In the genomic region with DNA sequence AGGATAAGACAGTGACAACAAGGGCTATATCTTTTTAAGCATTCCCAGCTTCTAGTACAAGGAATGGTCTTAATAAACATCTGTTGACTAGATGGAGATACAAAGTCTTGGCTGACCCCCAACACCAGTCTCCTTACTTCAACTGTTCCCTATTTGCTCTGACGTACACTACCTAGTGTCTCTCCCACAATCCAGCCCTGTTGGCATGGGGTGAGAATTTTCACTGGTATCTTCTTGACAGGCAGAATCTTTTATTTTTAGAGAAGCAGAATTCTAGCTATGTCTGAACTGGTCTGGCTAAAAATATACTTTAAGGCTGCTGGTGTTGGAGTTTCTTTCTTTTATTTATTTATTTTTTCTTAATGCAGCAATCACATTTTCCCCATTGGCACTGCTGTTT, we compare ENCODE assay signal across 21 cellular contexts.
A peak's percentile ranks its signal among the peaks of the same experiment; 100 is the strongest.
DNase-seq lines count a peak whose midpoint lies in the region; ATAC-seq and TF ChIP-seq lines count a peak whose summit lies in the region.
"Had no signal": no experiment of that assay in that cellular context is flagged by ENCODE, and none has a peak within 500 bp of the region (broad histone marks: within the 10 kb centered on the region; RNA-seq: fewer than 3 reads in every experiment).

No MANE protein-coding gene starts in this region.

- no peaks in the 10 kb centered on the region for H3K9me3 Mint-ChIP-seq in Caco-2 (ENCODE audit: unreplicated experiment)
- H3K9me3 Mint-ChIP-seq in CD4-positive, alpha-beta T cell = no peaks in the 10 kb centered on the region
- H3K9me3 Mint-ChIP-seq: H9, T-cell had no signal

- H3K9ac ChIP-seq in HCT116 (ENCODE audit: low read length) (no peak overlapping the region), mammary epithelial cell (ENCODE audit: insufficient read depth, low read length) (no peak overlapping the region)
- H3K9ac ChIP-seq: KMS-11 had no signal

- DNase-seq in Caco-2 = no peak
- DNase-seq in HCT116 (ENCODE audit: low read depth, low spot score) = no peak
- DNase-seq in mammary epithelial cell = no peak
- DNase-seq in right cardiac atrium = no peak
- no peak for DNase-seq in CD4-positive, alpha-beta T cell
- DNase-seq: BE2C, DMS 273 treated with DMSO at 0.1 percent for 48 hours, DMS79 treated with DMSO at 0.1 percent for 48 hours, H9, NCI-H1105, NCI-H1694, NCI-H2081, NCI-H2171, NCI-H526, T-cell had no signal

- in situ Hi-C loops in mammary epithelial cell (cut with MboI; ENCODE audit: low sequenced_read_pairs in 2 of 2) = no loop called here

- RAD21 ChIA-PET in HCT116 (lab: Charles Lee; ENCODE audit: low non-redundant PET in 1 of 2, low total read pairs in 2 of 2, uncharacterized antibody in 2 of 2, unreplicated experiment in 2 of 2) = no interaction called here

- TF ChIP-seq CTCF in Caco-2 (IDR thresholded peaks at IDR 0.05; ENCODE audit: insufficient read depth in 1 of 2, low read depth in 1 of 2, low read length in 1 of 2, severe bottlenecking in 1 of 2, unreplicated experiment in 1 of 2) (no peak), HCT116 (IDR thresholded peaks at IDR 0.05 in 2 of 3, conservative IDR thresholded peaks at IDR 0.05 in 1 of 3; ENCODE audit: borderline replicate concordance in 1 of 3, insufficient read depth in 1 of 3, low read depth in 2 of 3, low read length in 2 of 3) (no peak), mammary epithelial cell (conservative IDR thresholded peaks at IDR 0.05 in 1 of 2, IDR thresholded peaks at IDR 0.05 in 1 of 2; ENCODE audit: extremely low read depth in 1 of 2, insufficient read depth in 1 of 2, low read depth in 1 of 2, low read length in 2 of 2) (no peak)
- no peak for TF ChIP-seq CTCF in CD4-positive, alpha-beta T cell (IDR thresholded peaks at IDR 0.05)

- H3K9me3 ChIP-seq in Caco-2 (no peaks in the 10 kb centered on the region), HCT116 (ENCODE audit: control insufficient read depth in 1 of 2, insufficient read depth in 1 of 2, low read depth in 1 of 2, low read length in 2 of 2) (no peaks in the 10 kb centered on the region), mammary epithelial cell (replicated peaks; ENCODE audit: insufficient read depth, low read length) (no peaks in the 10 kb centered on the region), right cardiac atrium (ENCODE audit: control insufficient read depth, low read length) (no peaks in the 10 kb centered on the region)
- H3K9me3 ChIP-seq in CD4-positive, alpha-beta T cell (ENCODE audit: control insufficient read depth, low read length) = no peaks in the 10 kb centered on the region
- H3K9me3 ChIP-seq: BE2C had no signal

- no peak overlapping the region for H3K4me3 Mint-ChIP-seq in Caco-2 (ENCODE audit: unreplicated experiment)
- H3K4me3 Mint-ChIP-seq in CD4-positive, alpha-beta T cell = no peak overlapping the region
- H3K4me3 Mint-ChIP-seq: H9, T-cell had no signal

- H4K20me1 ChIP-seq in HCT116 (ENCODE audit: insufficient read depth) = no peaks in the 10 kb centered on the region
- no peaks in the 10 kb centered on the region for H4K20me1 ChIP-seq in mammary epithelial cell (ENCODE audit: insufficient read depth, low read length)

- H3K27me3 ChIP-seq in Caco-2 (replicated peaks; ENCODE audit: control insufficient read depth, insufficient read depth, low read length) = no peaks in the 10 kb centered on the region
- H3K27me3 ChIP-seq in HCT116 (ENCODE audit: insufficient read depth, low read length) = no peaks in the 10 kb centered on the region
- no peaks in the 10 kb centered on the region for H3K27me3 ChIP-seq in mammary epithelial cell (ENCODE audit: insufficient read depth, low read length)
- H3K27me3 ChIP-seq in right cardiac atrium (ENCODE audit: control insufficient read depth, insufficient read depth) = no peaks in the 10 kb centered on the region
- no peaks in the 10 kb centered on the region for H3K27me3 ChIP-seq in CD4-positive, alpha-beta T cell (ENCODE audit: control insufficient read depth, insufficient read depth, low read length)
- H3K27me3 ChIP-seq: BE2C had no signal

- no peaks in the 10 kb centered on the region for H3K9me2 ChIP-seq in HCT116 (ENCODE audit: insufficient read depth)

- H3K36me3 ChIP-seq in Caco-2 (ENCODE audit: control insufficient read depth, insufficient read depth, low read length) = no peaks in the 10 kb centered on the region; the same call in 1 of the 2 replicates
- peaks cover 2 to 6% of the 10 kb centered on the region in 2 experiments; a peak in 1 of 4 replicates for H3K36me3 ChIP-seq in HCT116 (ENCODE audit: control insufficient read depth in 1 of 2, insufficient read depth in 2 of 2, low read length in 2 of 2)
- peaks cover 11% of the 10 kb centered on the region for H3K36me3 ChIP-seq in mammary epithelial cell (ENCODE audit: insufficient read depth, low read length)

- CTCF ChIA-PET in Caco-2 (lab: Charles Lee) = no interaction called here
- CTCF ChIA-PET in HCT116 (lab: Charles Lee) = interaction anchor here (0.5 to 0.8 kb wide), 2 partner anchors 227 to 611 kb away, joined by 3 read pairs; no protein-coding TSS in a partner anchor
- CTCF ChIA-PET in mammary epithelial cell (lab: Charles Lee; ENCODE audit: low non-redundant PET) = no interaction called here
- CTCF ChIA-PET in CD4-positive, alpha-beta T cell (lab: Charles Lee) = interaction anchor here (0.8 kb wide), 1 partner anchor 10 kb away, joined by 3 read pairs; no protein-coding TSS in a partner anchor

- H3K27ac ChIP-seq in HCT116 (ENCODE audit: low read depth, low read length) (no peak overlapping the region), mammary epithelial cell (ENCODE audit: insufficient read depth, low read depth, low read length) (no peak overlapping the region), right cardiac atrium (ENCODE audit: low read length) (no peak overlapping the region)
- no peak overlapping the region for H3K27ac ChIP-seq in CD4-positive, alpha-beta T cell (ENCODE audit: low read depth, low read length)
- H3K27ac ChIP-seq: HL-60, KMS-11, RWPE1 had no signal

- H3K4me2 ChIP-seq in HCT116 (ENCODE audit: low read length) (no peak overlapping the region), mammary epithelial cell (ENCODE audit: insufficient read depth, low read depth, low read length) (no peak overlapping the region)
- H3K4me2 ChIP-seq: KMS-11 had no signal

- H3K27ac Mint-ChIP-seq in Caco-2 (ENCODE audit: unreplicated experiment) = no peak overlapping the region
- H3K27ac Mint-ChIP-seq in CD4-positive, alpha-beta T cell = no peak overlapping the region
- H3K27ac Mint-ChIP-seq: H9, T-cell had no signal

- dilution Hi-C loops in mammary epithelial cell (cut with HindIII; ENCODE audit: low sequenced_read_pairs) = no loop called here

- H3K4me3 ChIP-seq in Caco-2 (ENCODE audit: low read depth, low read length) (no peak overlapping the region), HCT116 (replicated peaks in 1 of 2; ENCODE audit: low read depth in 1 of 2, low read length in 2 of 2) (no peak overlapping the region), mammary epithelial cell (replicated peaks in 1 of 3; ENCODE audit: insufficient read depth in 1 of 3, low read depth in 2 of 3, low read length in 3 of 3) (no peak overlapping the region), right cardiac atrium (ENCODE audit: low read length) (no peak overlapping the region)

- no peak overlapping the region for H2AFZ ChIP-seq in HCT116 (ENCODE audit: low read depth, low read length, poor library complexity, severe bottlenecking)
- H2AFZ ChIP-seq in mammary epithelial cell (ENCODE audit: low read depth, low read length) = no peak overlapping the region

- no peaks in the 10 kb centered on the region for H3K4me1 ChIP-seq in Caco-2
- no peaks in the 10 kb centered on the region for H3K4me1 ChIP-seq in HCT116 (ENCODE audit: control insufficient read depth in 1 of 2, insufficient read depth in 2 of 2, low read length in 2 of 2)
- no peaks in the 10 kb centered on the region for H3K4me1 ChIP-seq in mammary epithelial cell (ENCODE audit: insufficient read depth, low read length)
- no peaks in the 10 kb centered on the region for H3K4me1 ChIP-seq in right cardiac atrium (ENCODE audit: control insufficient read depth, insufficient read depth, low read length)
- H3K4me1 ChIP-seq: BE2C had no signal

- H3K79me2 ChIP-seq in HCT116 (ENCODE audit: insufficient read depth, low read length) (no peaks in the 10 kb centered on the region), mammary epithelial cell (ENCODE audit: insufficient read depth, low read length) (no peaks in the 10 kb centered on the region)

- no peak for TF ChIP-seq POLR2A in HCT116 (IDR thresholded peaks at IDR 0.05; ENCODE audit: borderline replicate concordance, extremely low read depth, insufficient read depth, insufficient read length)

- H3K27me3 Mint-ChIP-seq in Caco-2 (ENCODE audit: insufficient read depth, unreplicated experiment) = no peaks in the 10 kb centered on the region
- H3K27me3 Mint-ChIP-seq in CD4-positive, alpha-beta T cell = no peaks in the 10 kb centered on the region
- H3K27me3 Mint-ChIP-seq: T-cell had no signal

- BruUV-seq in Caco-2 (replicated peaks; lab: Mats Ljungman, UMichigan) (TSS peak; percentile 27), HCT116 (replicated peaks; lab: Mats Ljungman, UMichigan) (TSS peak; percentile 45), mammary epithelial cell (replicated peaks; lab: Mats Ljungman, UMichigan) (TSS peak; percentile 38)

- intact Hi-C loops in Caco-2 (cut with micrococcal nuclease; ENCODE audit: unreplicated experiment) = no loop called here
- intact Hi-C loops in HCT116 (cut with micrococcal nuclease) = no loop called here
- intact Hi-C loops in mammary epithelial cell (cut with micrococcal nuclease) = no loop called here
- intact Hi-C loops in right cardiac atrium (cut with DNase I) = no loop called here
- intact Hi-C loops in CD4-positive, alpha-beta T cell (cut with DNase I, micrococcal nuclease) = no loop called here

- ATAC-seq in HCT116 = no peak
- ATAC-seq in right cardiac atrium = peak; percentile 70 to 85
- no peak for ATAC-seq in HG03439 (IDR thresholded peaks at IDR 0.05; ENCODE audit: unreplicated experiment)
- no peak for ATAC-seq in GM18498 (IDR thresholded peaks at IDR 0.05; ENCODE audit: unreplicated experiment)
- no peak for ATAC-seq in CD4-positive, alpha-beta T cell (ENCODE audit: poor library complexity)
- ATAC-seq: SK-N-SH treated with all-trans-retinoic acid at 6 μM for 48 hours, T-cell had no signal

- no peak for TF ChIP-seq RAD21 in HCT116 (IDR thresholded peaks at IDR 0.05; ENCODE audit: low read depth)

- H3K4me1 Mint-ChIP-seq in Caco-2 (ENCODE audit: low read depth, unreplicated experiment) = peaks cover 2% of the 10 kb centered on the region
- no peaks in the 10 kb centered on the region for H3K4me1 Mint-ChIP-seq in CD4-positive, alpha-beta T cell (ENCODE audit: low read depth)
- H3K4me1 Mint-ChIP-seq: T-cell had no signal

- 0% methylated on average over 1 of the region's 1 CpG for WGBS in mammary epithelial cell (ENCODE audit: low coverage, missing lambda C conversion rate)
- WGBS in right cardiac atrium = 73% methylated on average over 1 of the region's 1 CpG

- peaks cover 44% of the 10 kb centered on the region for H3K36me3 Mint-ChIP-seq in Caco-2 (ENCODE audit: insufficient read depth, unreplicated experiment)
- H3K36me3 Mint-ChIP-seq in CD4-positive, alpha-beta T cell (ENCODE audit: low read depth) = peaks cover 48% of the 10 kb centered on the region

- POLR2A ChIA-PET in Caco-2 (lab: Charles Lee) = no interaction called here
- POLR2A ChIA-PET in HCT116 (lab: Charles Lee) = no interaction called here
- POLR2A ChIA-PET in CD4-positive, alpha-beta T cell (lab: Charles Lee) = no interaction called here

TF ChIP-seq in HCT116, 20 proteins besides CTCF, POLR2A, EP300 and RAD21 (continues in another document):
- TF ChIP-seq JUND (IDR thresholded peaks at IDR 0.05) (no peak), CEBPB (IDR thresholded peaks at IDR 0.05; ENCODE audit: low read depth) (no peak)

Comparison
In these comparisons a context has a peak if more than half of its experiments do, and no peak if none do; other contexts are left out.
1. ATAC-seq: peak in right cardiac atrium (2 of 2); none in HCT116 (single experiment), HG03439 (single experiment), GM18498 (single experiment) and CD4-positive, alpha-beta T cell (single experiment).
2. CTCF ChIA-PET loops: an anchor here in HCT116 (0.5 to 0.8 kb wide) and CD4-positive, alpha-beta T cell (0.8 kb wide); none called in Caco-2 and mammary epithelial cell.